12 cellular contexts compared by ENCODE assay signal in the genomic region with DNA sequence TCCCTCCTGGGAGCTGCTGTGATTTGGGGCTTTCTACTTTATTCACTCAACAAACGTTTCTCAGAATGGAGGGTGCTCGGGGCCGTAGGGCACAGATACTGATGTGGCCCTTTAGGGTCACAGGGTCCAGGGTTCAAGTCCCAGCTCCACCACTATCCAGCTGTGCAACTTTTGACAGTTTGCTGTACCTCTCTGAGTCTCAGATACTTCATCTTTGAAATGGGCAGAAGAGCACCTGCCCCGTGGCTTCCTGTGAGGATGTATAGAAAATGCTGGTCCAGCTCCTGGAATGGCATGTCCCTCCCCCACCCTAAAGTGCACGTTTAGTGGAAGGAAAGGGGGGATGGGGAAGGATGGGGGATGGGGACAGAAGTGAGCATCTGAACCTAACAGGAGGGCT. TPM values are rescaled to one million over a fixed set of nuclear protein-coding genes. Genes with fewer than 3 reads are reported as not detected.
DNase-seq lines count a peak whose midpoint lies in the region; ATAC-seq, FAIRE-seq and TF ChIP-seq lines count a peak whose summit lies in the region.
"Had no signal": no experiment of that assay in that cellular context is flagged by ENCODE, and none has a peak within 500 bp of the region (broad histone marks: within the 10 kb centered on the region; RNA-seq: fewer than 3 reads in every experiment).

No MANE protein-coding gene starts in this region.

- no peak for TF ChIP-seq RAD21 in HepG2 (CRISPR knock-in tag; IDR thresholded peaks at IDR 0.05)

- in situ Hi-C loops in HepG2 (cut with HindIII; ENCODE audit: extremely low pct_ligation_motif_present, low pct_unique_long_range_greater_than_20kb): no loop called here

- no peak overlapping the region for H4K91ac ChIP-seq in neuronal stem cell (ENCODE audit: low read depth, low read length, poor library complexity)

- H3K27ac ChIP-seq in HepG2 (ENCODE audit: extremely low read length, insufficient read depth, low read length) (no peak overlapping the region), right lobe of liver (no peak overlapping the region), KOPT-K1 (ENCODE audit: low read depth, low read length, poor library complexity, severe bottlenecking) (peak overlapping the region; percentile 68), neuronal stem cell (replicated peaks; ENCODE audit: low read length) (no peak overlapping the region), MM.1S (ENCODE audit: low read length) (no peak overlapping the region)
- H3K27ac ChIP-seq: GM23248, KMS-11 had no signal

- no peak overlapping the region for H4K8ac ChIP-seq in neuronal stem cell (ENCODE audit: low read depth, low read length)

- TF ChIP-seq CTCF in HepG2 (CRISPR knock-in tag; IDR thresholded peaks at IDR 0.05) (no peak), right lobe of liver (IDR thresholded peaks at IDR 0.05) (no peak), MM.1S (IDR thresholded peaks at IDR 0.05; ENCODE audit: low read length) (no peak)

- H2BK15ac ChIP-seq in neuronal stem cell (ENCODE audit: low read length): peak overlapping the region; percentile 82

- CTCF ChIA-PET in HepG2 (lab: Yijun Ruan, JAX; ENCODE audit: low intra/inter-chr PET ratio, low total read pairs): no interaction called here

- H3K14ac ChIP-seq in neuronal stem cell (ENCODE audit: low read length): no peak overlapping the region

- intact Hi-C loops in HepG2 (cut with micrococcal nuclease; ENCODE audit: unreplicated experiment): no loop called here
- intact Hi-C loops in right lobe of liver (cut with DNase I): no loop called here

- H3K36me3 ChIP-seq in HepG2 (replicated peaks in 1 of 2; ENCODE audit: control insufficient read depth in 1 of 2, insufficient read depth in 2 of 2, low read length in 2 of 2) (peaks cover 0 to 3% of the 10 kb centered on the region in 2 experiments; a peak in 1 of 5 replicates), right lobe of liver (no peaks in the 10 kb centered on the region), KOPT-K1 (ENCODE audit: insufficient read depth, low read length) (no peaks in the 10 kb centered on the region), neuronal stem cell (replicated peaks in 1 of 2; ENCODE audit: control insufficient read depth in 2 of 2, insufficient read depth in 2 of 2, low read length in 2 of 2) (no peaks in the 10 kb centered on the region), MM.1S (replicated peaks; ENCODE audit: insufficient read depth, low read length) (no peaks in the 10 kb centered on the region)

- peak overlapping the region; percentile 52 for H2BK12ac ChIP-seq in neuronal stem cell (ENCODE audit: low read length)

- H2BK120ac ChIP-seq in neuronal stem cell (ENCODE audit: low read depth, low read length): peak overlapping the region; percentile 58

- no peak overlapping the region for H3K4me3 ChIP-seq in HepG2 (replicated peaks in 1 of 3; ENCODE audit: insufficient read depth in 1 of 3, low read depth in 2 of 3, low read length in 3 of 3)
- no peak overlapping the region for H3K4me3 ChIP-seq in right lobe of liver
- no peak overlapping the region for H3K4me3 ChIP-seq in neuronal stem cell (ENCODE audit: low read length in 2 of 2)
- H3K4me3 ChIP-seq in MM.1S (ENCODE audit: low read length): no peak overlapping the region
- H3K4me3 ChIP-seq: GM12878, GM23248 had no signal

- WGBS in HepG2 (ENCODE audit: low lambda C conversion rate): 65% methylated on average over 4 of the region's 5 CpGs
- WGBS in right lobe of liver (ENCODE audit: insufficient coverage, low coverage, low lambda C conversion rate, missing lambda C conversion rate): 30% methylated on average over 4 of the region's 5 CpGs
- WGBS in neuronal stem cell (ENCODE audit: extremely low coverage in 2 of 2, insufficient read length in 2 of 2, insufficient replicate concordance in 1 of 2), 2 donors: no CpG with 5 or more reads among the region's 5 CpGs

- no peaks in the 10 kb centered on the region for H3K9me2 ChIP-seq in MM.1S (replicated peaks; ENCODE audit: insufficient read depth, low read length)

- H3K18ac ChIP-seq in neuronal stem cell (ENCODE audit: low read length): peak overlapping the region; percentile 89

- peak overlapping the region; percentile 97 for H2AK5ac ChIP-seq in neuronal stem cell (ENCODE audit: low read depth, low read length)

- POLR2A ChIA-PET in HepG2 (lab: Yijun Ruan, JAX): interaction anchor here (0.5 kb wide), 1 partner anchor 15 kb away, joined by 3 read pairs; no protein-coding TSS in a partner anchor

- H3K9me3 ChIP-seq in HepG2 (ENCODE audit: low read length): no peaks in the 10 kb centered on the region
- no peaks in the 10 kb centered on the region for H3K9me3 ChIP-seq in right lobe of liver
- no peaks in the 10 kb centered on the region for H3K9me3 ChIP-seq in KOPT-K1 (ENCODE audit: insufficient read depth, low read length, poor library complexity, severe bottlenecking)
- peaks cover 0 to under 1% of the 10 kb centered on the region in 2 donors for H3K9me3 ChIP-seq in neuronal stem cell (replicated peaks in 1 of 2; ENCODE audit: control insufficient read depth in 2 of 2, insufficient read depth in 1 of 2, low read depth in 1 of 2, low read length in 2 of 2)
- no peaks in the 10 kb centered on the region for H3K9me3 ChIP-seq in MM.1S (replicated peaks; ENCODE audit: insufficient read depth, low read length)

- peaks cover 46% of the 10 kb centered on the region for H3K79me2 ChIP-seq in HepG2 (ENCODE audit: insufficient read depth, low read length)
- H3K79me2 ChIP-seq in MM.1S (ENCODE audit: low read length): no peaks in the 10 kb centered on the region

- H3K27me3 ChIP-seq in HepG2 (ENCODE audit: control insufficient read depth in 1 of 2, insufficient read depth in 2 of 2, low read length in 2 of 2) (no peaks in the 10 kb centered on the region), right lobe of liver (no peaks in the 10 kb centered on the region), neuronal stem cell (ENCODE audit: control insufficient read depth in 3 of 3, insufficient read depth in 3 of 3, low read depth in 1 of 3, low read length in 3 of 3) (no peaks in the 10 kb centered on the region), MM.1S (replicated peaks; ENCODE audit: insufficient read depth, low read length) (peaks cover 85% of the 10 kb centered on the region)

- peak overlapping the region; percentile 85 for H2BK5ac ChIP-seq in neuronal stem cell (ENCODE audit: low read length)

- H3K4me1 ChIP-seq in HepG2 (ENCODE audit: insufficient read depth, low read length) (peaks cover 76% of the 10 kb centered on the region), right lobe of liver (peaks cover 0 to 12% (median 1%) of the 10 kb centered on the region in 4 donors), neuronal stem cell (ENCODE audit: control insufficient read depth in 2 of 2, insufficient read depth in 1 of 2, low read depth in 1 of 2, low read length in 2 of 2) (peaks cover 5 to 12% of the 10 kb centered on the region in 2 donors), MM.1S (ENCODE audit: low read length) (0 out of 2 replicates have a peak, but pooled peaks cover 1% of the 10 kb centered on the region)

- ATAC-seq in HepG2 (no peak), right lobe of liver (no peak), GM21529 (IDR thresholded peaks at IDR 0.05; ENCODE audit: unreplicated experiment) (no peak)
- ATAC-seq: GM12878 had no signal

- H3K79me1 ChIP-seq in neuronal stem cell (ENCODE audit: low read depth, low read length): no peaks in the 10 kb centered on the region

- H3K4ac ChIP-seq in neuronal stem cell (ENCODE audit: low read length): no peak overlapping the region

- H4K20me1 ChIP-seq in HepG2 (ENCODE audit: insufficient read depth, low read length) (peaks cover 2% of the 10 kb centered on the region), MM.1S (ENCODE audit: insufficient read depth, low read length) (no peaks in the 10 kb centered on the region)

- no peak for FAIRE-seq in HepG2 (lab: Jason Lieb, UNC)
- FAIRE-seq: GM12878, GM18507 had no signal

- no peaks in the 10 kb centered on the region for H3F3A ChIP-seq in MM.1S (ENCODE audit: insufficient read depth, low read length)

- H3K9ac ChIP-seq in HepG2 (ENCODE audit: insufficient read depth, low read depth, low read length): no peak overlapping the region
- H3K9ac ChIP-seq in neuronal stem cell (ENCODE audit: low read depth, low read length, poor library complexity): no peak overlapping the region
- H3K9ac ChIP-seq in MM.1S (ENCODE audit: low read length): no peak overlapping the region
- H3K9ac ChIP-seq: GM23248, KMS-11 had no signal

- TF ChIP-seq POLR2A in HepG2 (IDR thresholded peaks at IDR 0.05; ENCODE audit: insufficient read depth in 1 of 2, low read depth in 2 of 2, low read length in 2 of 2): no peak
- TF ChIP-seq POLR2A in right lobe of liver (IDR thresholded peaks at IDR 0.05): no peak

- BruUV-seq in HepG2 (replicated peaks; lab: Mats Ljungman, UMichigan): no TSS peak

- H2AFZ ChIP-seq in HepG2 (ENCODE audit: low read length) (no peak overlapping the region), neuronal stem cell (ENCODE audit: low read length) (no peak overlapping the region), MM.1S (ENCODE audit: low read length) (no peak overlapping the region)
- H2AFZ ChIP-seq: GM23248 had no signal

- no peak for DNase-seq in HepG2 (ENCODE audit: low spot score)
- DNase-seq in right lobe of liver: no peak
- no peak for DNase-seq in neuronal stem cell (ENCODE audit: low spot score)
- no peak for DNase-seq in amniotic stem cell (lab: John Stamatoyannopoulos, UW)
- no peak for DNase-seq in MM.1S
- DNase-seq: GM23248, H7 had no signal

- H3K4me2 ChIP-seq in HepG2 (ENCODE audit: low read depth, low read length) (no peak overlapping the region), neuronal stem cell (ENCODE audit: insufficient read depth, low read length, poor library complexity, severe bottlenecking) (no peak overlapping the region), MM.1S (ENCODE audit: low read depth, low read length) (no peak overlapping the region)
- H3K4me2 ChIP-seq: KMS-11 had no signal

- H3K23ac ChIP-seq in neuronal stem cell (ENCODE audit: low read depth, low read length, poor library complexity): no peak overlapping the region

- TF ChIP-seq EP300 in HepG2 (IDR thresholded peaks at IDR 0.05; ENCODE audit: low read depth in 2 of 2, low read length in 2 of 2) (no peak), HepG2 (CRISPR knock-in tag; IDR thresholded peaks at IDR 0.05; ENCODE audit: borderline replicate concordance) (no peak)

RNA-seq across cellular contexts. Expression of a gene that starts 21.9 kb away (rescaled TPM):
- total RNA-seq in HepG2 (2016; rRNA removed; fragmentation: Illumina TruSeq; extraction: Trizol) (19.4 and 27.5 TPM in 2 replicates), right lobe of liver (10 to 100 TPM; 14.1 to 25.3 (median 20.2) TPM)
- 11.8 and 14.1 TPM in 2 replicates for total RNA-seq in HepG2 (2016; cell fraction: cytosol; rRNA removed; fragmentation: Illumina TruSeq; extraction: Trizol; ENCODE audit: low read depth)
- total RNA-seq in HepG2 (2016; cell fraction: insoluble cytoplasmic fraction; rRNA removed; fragmentation: Illumina TruSeq; extraction: Trizol): 18.0 and 27.8 TPM in 2 replicates
- 20.5 and 24.3 TPM in 2 replicates for total RNA-seq in HepG2 (2016; cell fraction: membrane; rRNA removed; fragmentation: Illumina TruSeq; extraction: Trizol)
- 29.0 and 30.8 TPM in 2 replicates for total RNA-seq in HepG2 (2016; cell fraction: nucleus; rRNA removed; fragmentation: Illumina TruSeq; extraction: Trizol)
- polyA plus RNA-seq in HepG2 (2011; rRNA removed): 11.6 and 14.2 TPM in 2 replicates
- polyA plus RNA-seq in HepG2 (2011; cell fraction: cytosol; rRNA removed): 10.6 and 15.7 TPM in 2 replicates
- 37.8 and 39.5 TPM in 2 replicates for polyA plus RNA-seq in HepG2 (2011; cell fraction: nucleus; rRNA removed)
- polyA plus RNA-seq in HepG2 (2012): 9.0 and 15.0 TPM in 2 replicates
- 15.7 and 19.9 TPM in 2 replicates for polyA plus RNA-seq in HepG2 (2016; cell fraction: cytosol; fragmentation: Illumina TruSeq; extraction: Trizol; ENCODE audit: low read depth)
- 27.0 and 28.3 TPM in 2 replicates for polyA plus RNA-seq in HepG2 (2016; cell fraction: insoluble cytoplasmic fraction; fragmentation: Illumina TruSeq; extraction: Trizol; ENCODE audit: low read depth)
- 23.3 and 25.4 TPM in 2 replicates for polyA plus RNA-seq in HepG2 (2016; cell fraction: membrane; fragmentation: Illumina TruSeq; extraction: Trizol; ENCODE audit: low read depth)
- polyA plus RNA-seq in HepG2 (2016; cell fraction: nucleus; fragmentation: Illumina TruSeq; extraction: Trizol; ENCODE audit: insufficient read depth, low read depth): 52.2 and 53.0 TPM in 2 replicates
- polyA minus RNA-seq in HepG2 (2011; rRNA and poly(A)+ RNA removed; ENCODE audit: low replicate concordance): 23.9 and 28.6 TPM in 2 replicates
- polyA minus RNA-seq in HepG2 (2011; cell fraction: cytosol; rRNA and poly(A)+ RNA removed): 6.8 and 9.5 TPM in 2 replicates
- 24.1 and 24.2 TPM in 2 replicates for polyA minus RNA-seq in HepG2 (2011; cell fraction: nucleus; rRNA and poly(A)+ RNA removed)
- polyA plus RNA-seq in neuronal stem cell (2013, experiment 1 of 2): 14.6 TPM
- polyA plus RNA-seq in neuronal stem cell (2013, experiment 2 of 2): 14.4 TPM
